Comparison of ENCODE assay signal across 23 cellular contexts in genomic region chr9:112080831-112081542, GRCh38.
A peak's percentile ranks its signal among the peaks of the same experiment; 100 is the strongest.
DNase-seq lines count a peak whose midpoint lies in the region; ATAC-seq and TF ChIP-seq lines count a peak whose summit lies in the region.
"Had no signal": no experiment of that assay in that cellular context is flagged by ENCODE, and none has a peak within 500 bp of the region (broad histone marks: within the 10 kb centered on the region; RNA-seq: fewer than 3 reads in every experiment).

No MANE protein-coding gene starts in this region.

- H3K36me3 Mint-ChIP-seq in endodermal cell (ENCODE audit: low read depth): peaks cover 14% of the 10 kb centered on the region

- intact Hi-C loops in left ventricle myocardium inferior (cut with micrococcal nuclease): no loop called here
- intact Hi-C loops in Right ventricle myocardium superior (cut with DNase I): no loop called here
- intact Hi-C loops in colonic mucosa (cut with DNase I): no loop called here
- intact Hi-C loops in esophagus squamous epithelium (cut with DNase I): loop anchor here (10.0 kb wide), 1 partner anchor 734 kb away; no protein-coding TSS in a partner anchor

- H3K9me3 ChIP-seq in left ventricle myocardium inferior (replicated peaks) (no peaks in the 10 kb centered on the region), colonic mucosa (no peaks in the 10 kb centered on the region), esophagus squamous epithelium (no peaks in the 10 kb centered on the region), subcutaneous abdominal adipose tissue (ENCODE audit: control insufficient read depth in 5 of 5, low read length in 5 of 5) (peaks cover 0 to 7% (median 0%) of the 10 kb centered on the region in 5 donors), endodermal cell (ENCODE audit: control insufficient read depth, low read length) (no peaks in the 10 kb centered on the region)
- H3K9me3 ChIP-seq: A549, BLaER1, MG63 had no signal

- H3K27ac Mint-ChIP-seq in endodermal cell: no peak overlapping the region
- H3K27ac Mint-ChIP-seq: CD4-positive, alpha-beta memory T cell had no signal

- WGBS in esophagus squamous epithelium, 2 donors: 48 to 58% methylated on average over 5 of the region's 5 CpGs
- WGBS in endodermal cell (ENCODE audit: insufficient coverage in 1 of 2, insufficient read length in 1 of 2), 2 experiments: 74 to 89% methylated on average over 5 of the region's 5 CpGs

- DNase-seq in left ventricle myocardium inferior (no peak), Right ventricle myocardium superior (no peak), colonic mucosa (peak; percentile 7), esophagus squamous epithelium (lab: John Stamatoyannopoulos, UW) (no peak), endodermal cell (no peak)
- no peak for DNase-seq in NK-92 treated with Interleukin-12 subunit alpha and Interleukin-12 subunit beta, amount 100 ng/mL, for 24 hours (lab: John Stamatoyannopoulos, UW)
- DNase-seq: CD4-positive, alpha-beta memory T cell; DMS153; GDM1; H7; Karpas-422; MG63; NCI-H1048; NCI-H1436 treated with DMSO at 0.1 percent for 48 hours; NCI-H2029; NCI-H446; NCI-H69; SHP77 had no signal

- peaks cover 3% of the 10 kb centered on the region for H3K36me3 ChIP-seq in left ventricle myocardium inferior
- no peaks in the 10 kb centered on the region for H3K36me3 ChIP-seq in colonic mucosa
- no peaks in the 10 kb centered on the region for H3K36me3 ChIP-seq in esophagus squamous epithelium
- peaks cover 0 to 6% (median 0%) of the 10 kb centered on the region in 5 donors for H3K36me3 ChIP-seq in subcutaneous abdominal adipose tissue (ENCODE audit: control insufficient read depth in 5 of 5, insufficient read depth in 5 of 5, low read length in 5 of 5)
- H3K36me3 ChIP-seq in endodermal cell (ENCODE audit: control insufficient read depth, insufficient read depth, low read length): no peaks in the 10 kb centered on the region
- H3K36me3 ChIP-seq: MG63 had no signal

- H3K9ac ChIP-seq in colonic mucosa (ENCODE audit: low read depth in 2 of 2, low read length in 2 of 2) (no peak overlapping the region), subcutaneous abdominal adipose tissue (ENCODE audit: low read length in 5 of 5) (peak overlapping the region in 3 of 5 donors; percentile 17 to 59 (median 45)), endodermal cell (ENCODE audit: extremely low read depth, low read length, poor library complexity, severe bottlenecking) (no peak overlapping the region)
- H3K9ac ChIP-seq: BLaER1 had no signal

- TF ChIP-seq POLR2A in esophagus squamous epithelium (IDR thresholded peaks at IDR 0.05): no peak

- no peak overlapping the region for H3K4me3 Mint-ChIP-seq in endodermal cell
- H3K4me3 Mint-ChIP-seq: CD4-positive, alpha-beta memory T cell had no signal

- ATAC-seq in Right ventricle myocardium superior (ENCODE audit: poor library complexity): no peak
- no peak for ATAC-seq in SK-N-SH treated with all-trans-retinoic acid at 6 μM for 48 hours
- ATAC-seq: A549 had no signal

- TF ChIP-seq CTCF in left ventricle myocardium inferior (IDR thresholded peaks at IDR 0.05; ENCODE audit: borderline replicate concordance) (no peak), colonic mucosa (IDR thresholded peaks at IDR 0.05) (no peak), esophagus squamous epithelium (IDR thresholded peaks at IDR 0.05) (no peak), endodermal cell (conservative IDR thresholded peaks at IDR 0.05) (no peak)

- H3K27ac ChIP-seq in left ventricle myocardium inferior (replicated peaks) (peak overlapping the region; percentile 56), colonic mucosa (no peak overlapping the region), esophagus squamous epithelium (peak overlapping the region; percentile 41 to 84 (median 70)), subcutaneous abdominal adipose tissue (ENCODE audit: low read depth, low read length) (peak overlapping the region; percentile 26), endodermal cell (ENCODE audit: low read depth, low read length) (no peak overlapping the region)
- H3K27ac ChIP-seq: A549, BLaER1, HL-60 had no signal

- H3K4me3 ChIP-seq in left ventricle myocardium inferior: no peak overlapping the region
- no peak overlapping the region for H3K4me3 ChIP-seq in colonic mucosa
- no peak overlapping the region for H3K4me3 ChIP-seq in esophagus squamous epithelium
- no peak overlapping the region for H3K4me3 ChIP-seq in subcutaneous abdominal adipose tissue (ENCODE audit: low read depth in 1 of 5, low read length in 5 of 5)
- no peak overlapping the region for H3K4me3 ChIP-seq in endodermal cell (ENCODE audit: low read length)
- H3K4me3 ChIP-seq: A549, BLaER1, MG63 had no signal

- peaks cover 4% of the 10 kb centered on the region for H3K9me3 Mint-ChIP-seq in endodermal cell
- H3K9me3 Mint-ChIP-seq: CD4-positive, alpha-beta memory T cell had no signal

- no peaks in the 10 kb centered on the region for H3K27me3 Mint-ChIP-seq in endodermal cell (ENCODE audit: insufficient read depth)
- H3K27me3 Mint-ChIP-seq: CD4-positive, alpha-beta memory T cell had no signal

- H3K4me1 ChIP-seq in left ventricle myocardium inferior (peaks cover 21% of the 10 kb centered on the region), colonic mucosa (no peaks in the 10 kb centered on the region), esophagus squamous epithelium (peaks cover 0 to 63% (median 0%) of the 10 kb centered on the region in 3 donors), subcutaneous abdominal adipose tissue (ENCODE audit: control insufficient read depth in 5 of 5, insufficient read depth in 5 of 5, low read length in 5 of 5) (peaks cover 0 to 21% (median 0%) of the 10 kb centered on the region in 5 donors), endodermal cell (ENCODE audit: control insufficient read depth, insufficient read depth, low read length) (no peaks in the 10 kb centered on the region)
- H3K4me1 ChIP-seq: A549 had no signal

- no peaks in the 10 kb centered on the region for H3K4me1 Mint-ChIP-seq in endodermal cell

- H3K27me3 ChIP-seq in left ventricle myocardium inferior (ENCODE audit: low read depth) (no peaks in the 10 kb centered on the region), colonic mucosa (no peaks in the 10 kb centered on the region), esophagus squamous epithelium (no peaks in the 10 kb centered on the region), subcutaneous abdominal adipose tissue (ENCODE audit: control insufficient read depth in 5 of 5, insufficient read depth in 4 of 5, low read length in 5 of 5) (no peaks in the 10 kb centered on the region), endodermal cell (ENCODE audit: control insufficient read depth, insufficient read depth, low read length, poor library complexity, severe bottlenecking) (no peaks in the 10 kb centered on the region)
- H3K27me3 ChIP-seq: BLaER1, MG63 had no signal

TF ChIP-seq in SK-N-SH treated with all-trans-retinoic acid at 6 μM for 48 hours, 23 proteins besides CTCF, POLR2A, EP300 and RAD21 (continues in another document):
- TF ChIP-seq PPARA (CRISPR knock-in tag; IDR thresholded peaks at IDR 0.05; ENCODE audit: borderline replicate concordance) (no peak), BACH2 (CRISPR knock-in tag; IDR thresholded peaks at IDR 0.05; ENCODE audit: borderline replicate concordance) (no peak), ISL1 (CRISPR knock-in tag; IDR thresholded peaks at IDR 0.05) (no peak), ESRRG (CRISPR knock-in tag; IDR thresholded peaks at IDR 0.05) (no peak), TCF4 (CRISPR knock-in tag; IDR thresholded peaks at IDR 0.05; ENCODE audit: borderline replicate concordance) (no peak), ZC3H10 (CRISPR knock-in tag; IDR thresholded peaks at IDR 0.05) (no peak), TSHZ2 (CRISPR knock-in tag; IDR thresholded peaks at IDR 0.05) (no peak), ZFP30 (CRISPR knock-in tag; IDR thresholded peaks at IDR 0.05) (no peak), ZNF565 (CRISPR knock-in tag; conservative IDR thresholded peaks at IDR 0.05; ENCODE audit: low read depth) (no peak), ZFP3 (CRISPR knock-in tag; IDR thresholded peaks at IDR 0.05) (no peak), CSDC2 (CRISPR knock-in tag; IDR thresholded peaks at IDR 0.05) (no peak), RARB (CRISPR knock-in tag; IDR thresholded peaks at IDR 0.05) (no peak), GLIS3 (CRISPR knock-in tag; IDR thresholded peaks at IDR 0.05) (no peak)

Comparison
In these comparisons a context has a peak if more than half of its experiments do, and no peak if none do; other contexts are left out.
1. H3K27ac ChIP-seq: peak in left ventricle myocardium inferior (single experiment), esophagus squamous epithelium (4 of 4) and subcutaneous abdominal adipose tissue (single experiment); none in colonic mucosa (single experiment) and endodermal cell (single experiment).
2. H3K9ac ChIP-seq: peak in subcutaneous abdominal adipose tissue (3 of 5); none in colonic mucosa (0 of 2) and endodermal cell (single experiment).